ENCODE assay signal across 1 cellular context in the genomic region with DNA sequence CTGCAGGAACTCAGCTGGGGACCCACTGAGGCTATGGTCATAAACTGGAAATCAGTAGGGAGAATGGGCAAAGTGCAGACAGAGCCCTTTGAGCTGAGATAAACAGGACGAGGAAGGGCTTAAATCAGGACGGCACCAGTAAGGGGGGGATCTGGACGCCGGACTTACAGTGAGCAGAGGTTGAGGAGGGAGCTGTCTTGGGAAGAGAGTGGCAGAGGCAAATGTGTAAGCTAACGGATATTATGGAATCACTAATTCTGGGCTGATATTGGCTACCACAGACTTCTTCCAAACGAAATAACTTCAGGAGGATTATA.
TF ChIP-seq lines count a peak whose summit lies in the region.

No MANE protein-coding gene starts in this region.

TF ChIP-seq in HepG2, 621 proteins besides CTCF, POLR2A, EP300 and RAD21 (continues in another document):
- TF ChIP-seq SOX13 (IDR thresholded peaks at IDR 0.05) (no peak), SOX13 (CRISPR knock-in tag; conservative IDR thresholded peaks at IDR 0.05 in 1 of 2, IDR thresholded peaks at IDR 0.05 in 1 of 2) (no peak; a peak in 1 of 4 replicates), ZNF773 (CRISPR knock-in tag; IDR thresholded peaks at IDR 0.05; ENCODE audit: borderline replicate concordance) (no peak), CHD2 (IDR thresholded peaks at IDR 0.05; ENCODE audit: low read depth, low read length) (no peak), GTF2F1 (IDR thresholded peaks at IDR 0.05; ENCODE audit: low read length) (no peak), SOX5 (CRISPR knock-in tag; IDR thresholded peaks at IDR 0.05; ENCODE audit: borderline replicate concordance) (peak; percentile 35; the same call in 1 of the 2 replicates), ZBTB20 (CRISPR knock-in tag; IDR thresholded peaks at IDR 0.05; ENCODE audit: borderline replicate concordance, low read depth) (no peak), PHF21A (CRISPR knock-in tag; IDR thresholded peaks at IDR 0.05) (no peak; the same call in 1 of the 2 replicates), JDP2 (CRISPR knock-in tag; IDR thresholded peaks at IDR 0.05; ENCODE audit: borderline replicate concordance) (no peak), PAF1 (CRISPR knock-in tag; IDR thresholded peaks at IDR 0.05) (no peak), HOXD1 (CRISPR knock-in tag; IDR thresholded peaks at IDR 0.05) (no peak), ZNF124 (CRISPR knock-in tag; IDR thresholded peaks at IDR 0.05) (no peak), ZNF777 (CRISPR knock-in tag; IDR thresholded peaks at IDR 0.05) (no peak), NPAS2 (CRISPR knock-in tag; IDR thresholded peaks at IDR 0.05; ENCODE audit: borderline replicate concordance) (no peak), ZNF225 (CRISPR knock-in tag; IDR thresholded peaks at IDR 0.05) (no peak), SP140L (CRISPR knock-in tag; IDR thresholded peaks at IDR 0.05; ENCODE audit: borderline replicate concordance) (no peak), SMYD3 (CRISPR knock-in tag; IDR thresholded peaks at IDR 0.05) (no peak), TAF1 (CRISPR knock-in tag; IDR thresholded peaks at IDR 0.05) (no peak), ZC3H13 (CRISPR knock-in tag; IDR thresholded peaks at IDR 0.05) (peak; percentile 26; the same call in 1 of the 2 replicates), POLR2G (IDR thresholded peaks at IDR 0.05; ENCODE audit: low read depth, low read length) (no peak), ZNF549 (CRISPR knock-in tag; IDR thresholded peaks at IDR 0.05) (no peak), ZSCAN9 (CRISPR knock-in tag; IDR thresholded peaks at IDR 0.05; ENCODE audit: borderline replicate concordance) (no peak), FLYWCH1 (CRISPR knock-in tag; IDR thresholded peaks at IDR 0.05) (no peak), SIX4 (CRISPR knock-in tag; IDR thresholded peaks at IDR 0.05) (no peak), MAF1 (CRISPR knock-in tag; IDR thresholded peaks at IDR 0.05; ENCODE audit: borderline replicate concordance) (no peak), ARNT2 (CRISPR knock-in tag; IDR thresholded peaks at IDR 0.05; ENCODE audit: low read depth) (no peak), ZNF776 (CRISPR knock-in tag; IDR thresholded peaks at IDR 0.05) (no peak), NFE2 (CRISPR knock-in tag; IDR thresholded peaks at IDR 0.05) (no peak), PRMT3 (CRISPR knock-in tag; IDR thresholded peaks at IDR 0.05; ENCODE audit: borderline replicate concordance, low read depth) (no peak)
- TF ChIP-seq, protein P1, sequence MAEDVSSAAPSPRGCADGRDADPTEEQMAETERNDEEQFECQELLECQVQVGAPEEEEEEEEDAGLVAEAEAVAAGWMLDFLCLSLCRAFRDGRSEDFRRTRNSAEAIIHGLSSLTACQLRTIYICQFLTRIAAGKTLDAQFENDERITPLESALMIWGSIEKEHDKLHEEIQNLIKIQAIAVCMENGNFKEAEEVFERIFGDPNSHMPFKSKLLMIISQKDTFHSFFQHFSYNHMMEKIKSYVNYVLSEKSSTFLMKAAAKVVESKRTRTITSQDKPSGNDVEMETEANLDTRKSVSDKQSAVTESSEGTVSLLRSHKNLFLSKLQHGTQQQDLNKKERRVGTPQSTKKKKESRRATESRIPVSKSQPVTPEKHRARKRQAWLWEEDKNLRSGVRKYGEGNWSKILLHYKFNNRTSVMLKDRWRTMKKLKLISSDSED (CRISPR knock-in tag; IDR thresholded peaks at IDR 0.05): no peak
- TF ChIP-seq, protein P2, sequence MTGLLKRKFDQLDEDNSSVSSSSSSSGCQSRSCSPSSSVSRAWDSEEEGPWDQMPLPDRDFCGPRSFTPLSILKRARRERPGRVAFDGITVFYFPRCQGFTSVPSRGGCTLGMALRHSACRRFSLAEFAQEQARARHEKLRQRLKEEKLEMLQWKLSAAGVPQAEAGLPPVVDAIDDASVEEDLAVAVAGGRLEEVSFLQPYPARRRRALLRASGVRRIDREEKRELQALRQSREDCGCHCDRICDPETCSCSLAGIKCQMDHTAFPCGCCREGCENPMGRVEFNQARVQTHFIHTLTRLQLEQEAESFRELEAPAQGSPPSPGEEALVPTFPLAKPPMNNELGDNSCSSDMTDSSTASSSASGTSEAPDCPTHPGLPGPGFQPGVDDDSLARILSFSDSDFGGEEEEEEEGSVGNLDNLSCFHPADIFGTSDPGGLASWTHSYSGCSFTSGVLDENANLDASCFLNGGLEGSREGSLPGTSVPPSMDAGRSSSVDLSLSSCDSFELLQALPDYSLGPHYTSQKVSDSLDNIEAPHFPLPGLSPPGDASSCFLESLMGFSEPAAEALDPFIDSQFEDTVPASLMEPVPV (CRISPR knock-in tag; IDR thresholded peaks at IDR 0.05): no peak
- TF ChIP-seq, protein P3, sequence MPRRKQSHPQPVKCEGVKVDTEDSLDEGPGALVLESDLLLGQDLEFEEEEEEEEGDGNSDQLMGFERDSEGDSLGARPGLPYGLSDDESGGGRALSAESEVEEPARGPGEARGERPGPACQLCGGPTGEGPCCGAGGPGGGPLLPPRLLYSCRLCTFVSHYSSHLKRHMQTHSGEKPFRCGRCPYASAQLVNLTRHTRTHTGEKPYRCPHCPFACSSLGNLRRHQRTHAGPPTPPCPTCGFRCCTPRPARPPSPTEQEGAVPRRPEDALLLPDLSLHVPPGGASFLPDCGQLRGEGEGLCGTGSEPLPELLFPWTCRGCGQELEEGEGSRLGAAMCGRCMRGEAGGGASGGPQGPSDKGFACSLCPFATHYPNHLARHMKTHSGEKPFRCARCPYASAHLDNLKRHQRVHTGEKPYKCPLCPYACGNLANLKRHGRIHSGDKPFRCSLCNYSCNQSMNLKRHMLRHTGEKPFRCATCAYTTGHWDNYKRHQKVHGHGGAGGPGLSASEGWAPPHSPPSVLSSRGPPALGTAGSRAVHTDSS (CRISPR knock-in tag; conservative IDR thresholded peaks at IDR 0.05): no peak
- TF ChIP-seq, protein P4, sequence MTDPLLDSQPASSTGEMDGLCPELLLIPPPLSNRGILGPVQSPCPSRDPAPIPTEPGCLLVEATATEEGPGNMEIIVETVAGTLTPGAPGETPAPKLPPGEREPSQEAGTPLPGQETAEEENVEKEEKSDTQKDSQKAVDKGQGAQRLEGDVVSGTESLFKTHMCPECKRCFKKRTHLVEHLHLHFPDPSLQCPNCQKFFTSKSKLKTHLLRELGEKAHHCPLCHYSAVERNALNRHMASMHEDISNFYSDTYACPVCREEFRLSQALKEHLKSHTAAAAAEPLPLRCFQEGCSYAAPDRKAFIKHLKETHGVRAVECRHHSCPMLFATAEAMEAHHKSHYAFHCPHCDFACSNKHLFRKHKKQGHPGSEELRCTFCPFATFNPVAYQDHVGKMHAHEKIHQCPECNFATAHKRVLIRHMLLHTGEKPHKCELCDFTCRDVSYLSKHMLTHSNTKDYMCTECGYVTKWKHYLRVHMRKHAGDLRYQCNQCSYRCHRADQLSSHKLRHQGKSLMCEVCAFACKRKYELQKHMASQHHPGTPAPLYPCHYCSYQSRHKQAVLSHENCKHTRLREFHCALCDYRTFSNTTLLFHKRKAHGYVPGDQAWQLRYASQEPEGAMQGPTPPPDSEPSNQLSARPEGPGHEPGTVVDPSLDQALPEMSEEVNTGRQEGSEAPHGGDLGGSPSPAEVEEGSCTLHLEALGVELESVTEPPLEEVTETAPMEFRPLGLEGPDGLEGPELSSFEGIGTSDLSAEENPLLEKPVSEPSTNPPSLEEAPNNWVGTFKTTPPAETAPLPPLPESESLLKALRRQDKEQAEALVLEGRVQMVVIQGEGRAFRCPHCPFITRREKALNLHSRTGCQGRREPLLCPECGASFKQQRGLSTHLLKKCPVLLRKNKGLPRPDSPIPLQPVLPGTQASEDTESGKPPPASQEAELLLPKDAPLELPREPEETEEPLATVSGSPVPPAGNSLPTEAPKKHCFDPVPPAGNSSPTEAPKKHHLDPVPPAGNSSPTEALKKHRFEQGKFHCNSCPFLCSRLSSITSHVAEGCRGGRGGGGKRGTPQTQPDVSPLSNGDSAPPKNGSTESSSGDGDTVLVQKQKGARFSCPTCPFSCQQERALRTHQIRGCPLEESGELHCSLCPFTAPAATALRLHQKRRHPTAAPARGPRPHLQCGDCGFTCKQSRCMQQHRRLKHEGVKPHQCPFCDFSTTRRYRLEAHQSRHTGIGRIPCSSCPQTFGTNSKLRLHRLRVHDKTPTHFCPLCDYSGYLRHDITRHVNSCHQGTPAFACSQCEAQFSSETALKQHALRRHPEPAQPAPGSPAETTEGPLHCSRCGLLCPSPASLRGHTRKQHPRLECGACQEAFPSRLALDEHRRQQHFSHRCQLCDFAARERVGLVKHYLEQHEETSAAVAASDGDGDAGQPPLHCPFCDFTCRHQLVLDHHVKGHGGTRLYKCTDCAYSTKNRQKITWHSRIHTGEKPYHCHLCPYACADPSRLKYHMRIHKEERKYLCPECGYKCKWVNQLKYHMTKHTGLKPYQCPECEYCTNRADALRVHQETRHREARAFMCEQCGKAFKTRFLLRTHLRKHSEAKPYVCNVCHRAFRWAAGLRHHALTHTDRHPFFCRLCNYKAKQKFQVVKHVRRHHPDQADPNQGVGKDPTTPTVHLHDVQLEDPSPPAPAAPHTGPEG (CRISPR knock-in tag; IDR thresholded peaks at IDR 0.05): 0 out of 2 replicates have a peak, but pooled peaks have one; percentile 10
- TF ChIP-seq, protein P5, sequence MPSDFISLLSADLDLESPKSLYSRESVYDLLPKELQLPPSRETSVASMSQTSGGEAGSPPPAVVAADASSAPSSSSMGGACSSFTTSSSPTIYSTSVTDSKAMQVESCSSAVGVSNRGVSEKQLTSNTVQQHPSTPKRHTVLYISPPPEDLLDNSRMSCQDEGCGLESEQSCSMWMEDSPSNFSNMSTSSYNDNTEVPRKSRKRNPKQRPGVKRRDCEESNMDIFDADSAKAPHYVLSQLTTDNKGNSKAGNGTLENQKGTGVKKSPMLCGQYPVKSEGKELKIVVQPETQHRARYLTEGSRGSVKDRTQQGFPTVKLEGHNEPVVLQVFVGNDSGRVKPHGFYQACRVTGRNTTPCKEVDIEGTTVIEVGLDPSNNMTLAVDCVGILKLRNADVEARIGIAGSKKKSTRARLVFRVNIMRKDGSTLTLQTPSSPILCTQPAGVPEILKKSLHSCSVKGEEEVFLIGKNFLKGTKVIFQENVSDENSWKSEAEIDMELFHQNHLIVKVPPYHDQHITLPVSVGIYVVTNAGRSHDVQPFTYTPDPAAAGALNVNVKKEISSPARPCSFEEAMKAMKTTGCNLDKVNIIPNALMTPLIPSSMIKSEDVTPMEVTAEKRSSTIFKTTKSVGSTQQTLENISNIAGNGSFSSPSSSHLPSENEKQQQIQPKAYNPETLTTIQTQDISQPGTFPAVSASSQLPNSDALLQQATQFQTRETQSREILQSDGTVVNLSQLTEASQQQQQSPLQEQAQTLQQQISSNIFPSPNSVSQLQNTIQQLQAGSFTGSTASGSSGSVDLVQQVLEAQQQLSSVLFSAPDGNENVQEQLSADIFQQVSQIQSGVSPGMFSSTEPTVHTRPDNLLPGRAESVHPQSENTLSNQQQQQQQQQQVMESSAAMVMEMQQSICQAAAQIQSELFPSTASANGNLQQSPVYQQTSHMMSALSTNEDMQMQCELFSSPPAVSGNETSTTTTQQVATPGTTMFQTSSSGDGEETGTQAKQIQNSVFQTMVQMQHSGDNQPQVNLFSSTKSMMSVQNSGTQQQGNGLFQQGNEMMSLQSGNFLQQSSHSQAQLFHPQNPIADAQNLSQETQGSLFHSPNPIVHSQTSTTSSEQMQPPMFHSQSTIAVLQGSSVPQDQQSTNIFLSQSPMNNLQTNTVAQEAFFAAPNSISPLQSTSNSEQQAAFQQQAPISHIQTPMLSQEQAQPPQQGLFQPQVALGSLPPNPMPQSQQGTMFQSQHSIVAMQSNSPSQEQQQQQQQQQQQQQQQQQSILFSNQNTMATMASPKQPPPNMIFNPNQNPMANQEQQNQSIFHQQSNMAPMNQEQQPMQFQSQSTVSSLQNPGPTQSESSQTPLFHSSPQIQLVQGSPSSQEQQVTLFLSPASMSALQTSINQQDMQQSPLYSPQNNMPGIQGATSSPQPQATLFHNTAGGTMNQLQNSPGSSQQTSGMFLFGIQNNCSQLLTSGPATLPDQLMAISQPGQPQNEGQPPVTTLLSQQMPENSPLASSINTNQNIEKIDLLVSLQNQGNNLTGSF (CRISPR knock-in tag; IDR thresholded peaks at IDR 0.05): no peak
- TF ChIP-seq, protein P6, sequence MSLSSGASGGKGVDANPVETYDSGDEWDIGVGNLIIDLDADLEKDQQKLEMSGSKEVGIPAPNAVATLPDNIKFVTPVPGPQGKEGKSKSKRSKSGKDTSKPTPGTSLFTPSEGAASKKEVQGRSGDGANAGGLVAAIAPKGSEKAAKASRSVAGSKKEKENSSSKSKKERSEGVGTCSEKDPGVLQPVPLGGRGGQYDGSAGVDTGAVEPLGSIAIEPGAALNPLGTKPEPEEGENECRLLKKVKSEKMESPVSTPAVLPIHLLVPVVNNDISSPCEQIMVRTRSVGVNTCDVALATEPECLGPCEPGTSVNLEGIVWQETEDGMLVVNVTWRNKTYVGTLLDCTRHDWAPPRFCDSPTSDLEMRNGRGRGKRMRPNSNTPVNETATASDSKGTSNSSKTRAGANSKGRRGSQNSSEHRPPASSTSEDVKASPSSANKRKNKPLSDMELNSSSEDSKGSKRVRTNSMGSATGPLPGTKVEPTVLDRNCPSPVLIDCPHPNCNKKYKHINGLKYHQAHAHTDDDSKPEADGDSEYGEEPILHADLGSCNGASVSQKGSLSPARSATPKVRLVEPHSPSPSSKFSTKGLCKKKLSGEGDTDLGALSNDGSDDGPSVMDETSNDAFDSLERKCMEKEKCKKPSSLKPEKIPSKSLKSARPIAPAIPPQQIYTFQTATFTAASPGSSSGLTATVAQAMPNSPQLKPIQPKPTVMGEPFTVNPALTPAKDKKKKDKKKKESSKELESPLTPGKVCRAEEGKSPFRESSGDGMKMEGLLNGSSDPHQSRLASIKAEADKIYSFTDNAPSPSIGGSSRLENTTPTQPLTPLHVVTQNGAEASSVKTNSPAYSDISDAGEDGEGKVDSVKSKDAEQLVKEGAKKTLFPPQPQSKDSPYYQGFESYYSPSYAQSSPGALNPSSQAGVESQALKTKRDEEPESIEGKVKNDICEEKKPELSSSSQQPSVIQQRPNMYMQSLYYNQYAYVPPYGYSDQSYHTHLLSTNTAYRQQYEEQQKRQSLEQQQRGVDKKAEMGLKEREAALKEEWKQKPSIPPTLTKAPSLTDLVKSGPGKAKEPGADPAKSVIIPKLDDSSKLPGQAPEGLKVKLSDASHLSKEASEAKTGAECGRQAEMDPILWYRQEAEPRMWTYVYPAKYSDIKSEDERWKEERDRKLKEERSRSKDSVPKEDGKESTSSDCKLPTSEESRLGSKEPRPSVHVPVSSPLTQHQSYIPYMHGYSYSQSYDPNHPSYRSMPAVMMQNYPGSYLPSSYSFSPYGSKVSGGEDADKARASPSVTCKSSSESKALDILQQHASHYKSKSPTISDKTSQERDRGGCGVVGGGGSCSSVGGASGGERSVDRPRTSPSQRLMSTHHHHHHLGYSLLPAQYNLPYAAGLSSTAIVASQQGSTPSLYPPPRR (CRISPR knock-in tag; IDR thresholded peaks at IDR 0.05; ENCODE audit: borderline replicate concordance): no peak
- TF ChIP-seq, protein P7, sequence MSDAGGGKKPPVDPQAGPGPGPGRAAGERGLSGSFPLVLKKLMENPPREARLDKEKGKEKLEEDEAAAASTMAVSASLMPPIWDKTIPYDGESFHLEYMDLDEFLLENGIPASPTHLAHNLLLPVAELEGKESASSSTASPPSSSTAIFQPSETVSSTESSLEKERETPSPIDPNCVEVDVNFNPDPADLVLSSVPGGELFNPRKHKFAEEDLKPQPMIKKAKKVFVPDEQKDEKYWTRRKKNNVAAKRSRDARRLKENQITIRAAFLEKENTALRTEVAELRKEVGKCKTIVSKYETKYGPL (CRISPR knock-in tag; IDR thresholded peaks at IDR 0.05): no peak
- TF ChIP-seq, protein P8, sequence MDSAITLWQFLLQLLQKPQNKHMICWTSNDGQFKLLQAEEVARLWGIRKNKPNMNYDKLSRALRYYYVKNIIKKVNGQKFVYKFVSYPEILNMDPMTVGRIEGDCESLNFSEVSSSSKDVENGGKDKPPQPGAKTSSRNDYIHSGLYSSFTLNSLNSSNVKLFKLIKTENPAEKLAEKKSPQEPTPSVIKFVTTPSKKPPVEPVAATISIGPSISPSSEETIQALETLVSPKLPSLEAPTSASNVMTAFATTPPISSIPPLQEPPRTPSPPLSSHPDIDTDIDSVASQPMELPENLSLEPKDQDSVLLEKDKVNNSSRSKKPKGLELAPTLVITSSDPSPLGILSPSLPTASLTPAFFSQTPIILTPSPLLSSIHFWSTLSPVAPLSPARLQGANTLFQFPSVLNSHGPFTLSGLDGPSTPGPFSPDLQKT (CRISPR knock-in tag; IDR thresholded peaks at IDR 0.05; ENCODE audit: borderline replicate concordance): no peak
